28 cellular contexts compared by ENCODE assay signal in genomic region chr12:108989381-108989780, GRCh38. TPM values are rescaled to one million over a fixed set of nuclear protein-coding genes. Genes with fewer than 3 reads are reported as not detected.
"Had no signal": no experiment of that assay in that cellular context is flagged by ENCODE, and none has a peak within 500 bp of the region (broad histone marks: within the 10 kb centered on the region; RNA-seq: fewer than 3 reads in every experiment).

No MANE protein-coding gene starts in this region.

- H3K4me1 Mint-ChIP-seq: naive thymus-derived CD4-positive, alpha-beta T cell; nephron progenitor cell; stimulated activated memory B cell treated with anti-CD40 and anti-IgM and Interleukin-4, amounts not matched to agents 10 μg/mL and 1 μg/mL and 100 μg/mL, for 72 hours had no signal

- H3K9me3 Mint-ChIP-seq: nephron progenitor cell; stimulated activated memory B cell treated with anti-CD40 and anti-IgM and Interleukin-4, amounts not matched to agents 10 μg/mL and 1 μg/mL and 100 μg/mL, for 72 hours; stimulated activated naive CD8-positive, alpha-beta T cell treated with anti-CD3 and anti-CD28 coated beads, Interleukin-15, Interleukin-2, amounts not matched to agents 100 ng/mL and 50 ng/mL, for 24 hours had no signal

- H3K4me3 Mint-ChIP-seq: naive thymus-derived CD4-positive, alpha-beta T cell; nephron progenitor cell; stimulated activated memory B cell treated with anti-CD40 and anti-IgM and Interleukin-4, amounts not matched to agents 10 μg/mL and 1 μg/mL and 100 μg/mL, for 72 hours; stimulated activated naive CD8-positive, alpha-beta T cell treated with anti-CD3 and anti-CD28 coated beads, Interleukin-15, Interleukin-2, amounts not matched to agents 100 ng/mL and 50 ng/mL, for 24 hours had no signal

- H3K4me1 ChIP-seq: heart left ventricle, spleen, tibial artery, upper lobe of left lung, uterus had no signal

- H3K27ac ChIP-seq: heart left ventricle, neutrophil, spleen, tibial artery, upper lobe of left lung, uterus had no signal

- H3K9me3 ChIP-seq: heart left ventricle, neutrophil, spleen, tibial artery, upper lobe of left lung, uterus had no signal

- DNase-seq: dermis blood vessel endothelial cell; erythroblast; foreskin melanocyte; heart left ventricle; hippocampal formation; kidney glomerular epithelial cell; mammary epithelial cell; naive thymus-derived CD4-positive, alpha-beta T cell; nephron progenitor cell; posterior cingulate gyrus; spleen; stimulated activated CD4-positive, alpha-beta T cell treated with anti-CD3 and anti-CD28 coated beads, Interleukin-15, amount 100 ng/mL, for 24 hours; stimulated activated CD4-positive, alpha-beta T cell treated with anti-CD3 and anti-CD28 coated beads, Interleukin-1b, Interleukin-23, amount 100 ng/mL, for 48 hours; stimulated activated CD4-positive, alpha-beta T cell treated with anti-CD3 and anti-CD28 coated beads, Interleukin-4, amount 100 ng/mL, for 24 hours; tibial artery; upper lobe of left lung; uterus had no signal

- H3K36me3 ChIP-seq: heart left ventricle, neutrophil, spleen, tibial artery, upper lobe of left lung, uterus had no signal

- H3K27ac Mint-ChIP-seq: naive thymus-derived CD4-positive, alpha-beta T cell; nephron progenitor cell; stimulated activated memory B cell treated with anti-CD40 and anti-IgM and Interleukin-4, amounts not matched to agents 10 μg/mL and 1 μg/mL and 100 μg/mL, for 72 hours; stimulated activated naive CD8-positive, alpha-beta T cell treated with anti-CD3 and anti-CD28 coated beads, Interleukin-15, Interleukin-2, amounts not matched to agents 100 ng/mL and 50 ng/mL, for 24 hours had no signal

- H3K36me3 Mint-ChIP-seq: naive thymus-derived CD4-positive, alpha-beta T cell; stimulated activated memory B cell treated with anti-CD40 and anti-IgM and Interleukin-4, amounts not matched to agents 10 μg/mL and 1 μg/mL and 100 μg/mL, for 72 hours had no signal

- H3K4me3 ChIP-seq: heart left ventricle, spleen, tibial artery, upper lobe of left lung, uterus had no signal

- H3K27me3 ChIP-seq: neutrophil, upper lobe of left lung, uterus had no signal

RNA-seq across cellular contexts. Expression of gene SVOP, which starts 31.5 kb away (rescaled TPM):
- total RNA-seq: dermis blood vessel endothelial cell; endothelial cell of umbilical vein; left lobe of liver; lower leg skin; mesenteric fat pad; mononuclear cell; naive thymus-derived CD4-positive, alpha-beta T cell; osteoblast; pulmonary artery endothelial cell; sciatic nerve; spleen; upper lobe of left lung had no signal
- polyA plus RNA-seq: endothelial cell of umbilical vein; mammary epithelial cell; naive thymus-derived CD4-positive, alpha-beta T cell; spleen had no signal
